ENCODE assay signal across 1 cellular context in the genomic region with DNA sequence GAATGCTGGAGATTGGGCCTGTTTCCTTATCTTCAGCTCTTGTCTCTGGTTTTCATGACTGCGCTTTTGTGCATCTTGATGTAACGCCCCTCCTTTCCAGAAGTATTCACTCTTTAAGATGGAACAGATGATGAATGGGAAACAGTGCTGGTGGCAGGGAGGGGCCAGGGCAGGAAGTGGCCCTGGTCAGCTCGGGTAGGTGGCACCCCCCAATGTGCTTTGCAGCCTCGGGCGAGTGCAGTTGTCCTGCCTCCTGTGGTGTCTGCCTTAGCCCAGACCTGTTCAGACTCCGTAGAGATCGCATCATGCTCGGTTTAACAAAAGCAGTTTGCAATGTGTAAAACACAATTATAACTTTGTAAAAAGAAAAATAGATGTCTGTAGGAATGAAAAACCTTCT.
TF ChIP-seq lines count a peak whose summit lies in the region.

No MANE protein-coding gene starts in this region.

TF ChIP-seq in WTC11, 78 proteins besides CTCF, POLR2A, EP300 and RAD21:
- TF ChIP-seq, protein P1, sequence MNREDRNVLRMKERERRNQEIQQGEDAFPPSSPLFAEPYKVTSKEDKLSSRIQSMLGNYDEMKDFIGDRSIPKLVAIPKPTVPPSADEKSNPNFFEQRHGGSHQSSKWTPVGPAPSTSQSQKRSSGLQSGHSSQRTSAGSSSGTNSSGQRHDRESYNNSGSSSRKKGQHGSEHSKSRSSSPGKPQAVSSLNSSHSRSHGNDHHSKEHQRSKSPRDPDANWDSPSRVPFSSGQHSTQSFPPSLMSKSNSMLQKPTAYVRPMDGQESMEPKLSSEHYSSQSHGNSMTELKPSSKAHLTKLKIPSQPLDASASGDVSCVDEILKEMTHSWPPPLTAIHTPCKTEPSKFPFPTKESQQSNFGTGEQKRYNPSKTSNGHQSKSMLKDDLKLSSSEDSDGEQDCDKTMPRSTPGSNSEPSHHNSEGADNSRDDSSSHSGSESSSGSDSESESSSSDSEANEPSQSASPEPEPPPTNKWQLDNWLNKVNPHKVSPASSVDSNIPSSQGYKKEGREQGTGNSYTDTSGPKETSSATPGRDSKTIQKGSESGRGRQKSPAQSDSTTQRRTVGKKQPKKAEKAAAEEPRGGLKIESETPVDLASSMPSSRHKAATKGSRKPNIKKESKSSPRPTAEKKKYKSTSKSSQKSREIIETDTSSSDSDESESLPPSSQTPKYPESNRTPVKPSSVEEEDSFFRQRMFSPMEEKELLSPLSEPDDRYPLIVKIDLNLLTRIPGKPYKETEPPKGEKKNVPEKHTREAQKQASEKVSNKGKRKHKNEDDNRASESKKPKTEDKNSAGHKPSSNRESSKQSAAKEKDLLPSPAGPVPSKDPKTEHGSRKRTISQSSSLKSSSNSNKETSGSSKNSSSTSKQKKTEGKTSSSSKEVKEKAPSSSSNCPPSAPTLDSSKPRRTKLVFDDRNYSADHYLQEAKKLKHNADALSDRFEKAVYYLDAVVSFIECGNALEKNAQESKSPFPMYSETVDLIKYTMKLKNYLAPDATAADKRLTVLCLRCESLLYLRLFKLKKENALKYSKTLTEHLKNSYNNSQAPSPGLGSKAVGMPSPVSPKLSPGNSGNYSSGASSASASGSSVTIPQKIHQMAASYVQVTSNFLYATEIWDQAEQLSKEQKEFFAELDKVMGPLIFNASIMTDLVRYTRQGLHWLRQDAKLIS (CRISPR knock-in tag; IDR thresholded peaks at IDR 0.05; ENCODE audit: borderline replicate concordance) = no peak
- TF ChIP-seq PRRX2 (CRISPR knock-in tag; IDR thresholded peaks at IDR 0.05) = no peak
- TF ChIP-seq, protein P2, sequence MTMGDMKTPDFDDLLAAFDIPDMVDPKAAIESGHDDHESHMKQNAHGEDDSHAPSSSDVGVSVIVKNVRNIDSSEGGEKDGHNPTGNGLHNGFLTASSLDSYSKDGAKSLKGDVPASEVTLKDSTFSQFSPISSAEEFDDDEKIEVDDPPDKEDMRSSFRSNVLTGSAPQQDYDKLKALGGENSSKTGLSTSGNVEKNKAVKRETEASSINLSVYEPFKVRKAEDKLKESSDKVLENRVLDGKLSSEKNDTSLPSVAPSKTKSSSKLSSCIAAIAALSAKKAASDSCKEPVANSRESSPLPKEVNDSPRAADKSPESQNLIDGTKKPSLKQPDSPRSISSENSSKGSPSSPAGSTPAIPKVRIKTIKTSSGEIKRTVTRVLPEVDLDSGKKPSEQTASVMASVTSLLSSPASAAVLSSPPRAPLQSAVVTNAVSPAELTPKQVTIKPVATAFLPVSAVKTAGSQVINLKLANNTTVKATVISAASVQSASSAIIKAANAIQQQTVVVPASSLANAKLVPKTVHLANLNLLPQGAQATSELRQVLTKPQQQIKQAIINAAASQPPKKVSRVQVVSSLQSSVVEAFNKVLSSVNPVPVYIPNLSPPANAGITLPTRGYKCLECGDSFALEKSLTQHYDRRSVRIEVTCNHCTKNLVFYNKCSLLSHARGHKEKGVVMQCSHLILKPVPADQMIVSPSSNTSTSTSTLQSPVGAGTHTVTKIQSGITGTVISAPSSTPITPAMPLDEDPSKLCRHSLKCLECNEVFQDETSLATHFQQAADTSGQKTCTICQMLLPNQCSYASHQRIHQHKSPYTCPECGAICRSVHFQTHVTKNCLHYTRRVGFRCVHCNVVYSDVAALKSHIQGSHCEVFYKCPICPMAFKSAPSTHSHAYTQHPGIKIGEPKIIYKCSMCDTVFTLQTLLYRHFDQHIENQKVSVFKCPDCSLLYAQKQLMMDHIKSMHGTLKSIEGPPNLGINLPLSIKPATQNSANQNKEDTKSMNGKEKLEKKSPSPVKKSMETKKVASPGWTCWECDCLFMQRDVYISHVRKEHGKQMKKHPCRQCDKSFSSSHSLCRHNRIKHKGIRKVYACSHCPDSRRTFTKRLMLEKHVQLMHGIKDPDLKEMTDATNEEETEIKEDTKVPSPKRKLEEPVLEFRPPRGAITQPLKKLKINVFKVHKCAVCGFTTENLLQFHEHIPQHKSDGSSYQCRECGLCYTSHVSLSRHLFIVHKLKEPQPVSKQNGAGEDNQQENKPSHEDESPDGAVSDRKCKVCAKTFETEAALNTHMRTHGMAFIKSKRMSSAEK (CRISPR knock-in tag; IDR thresholded peaks at IDR 0.05; ENCODE audit: borderline replicate concordance) = no peak
- TF ChIP-seq GTF2I (CRISPR knock-in tag; conservative IDR thresholded peaks at IDR 0.05) = no peak
- TF ChIP-seq, protein P3, sequence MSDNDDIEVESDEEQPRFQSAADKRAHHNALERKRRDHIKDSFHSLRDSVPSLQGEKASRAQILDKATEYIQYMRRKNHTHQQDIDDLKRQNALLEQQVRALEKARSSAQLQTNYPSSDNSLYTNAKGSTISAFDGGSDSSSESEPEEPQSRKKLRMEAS (CRISPR knock-in tag; IDR thresholded peaks at IDR 0.05) = no peak
- TF ChIP-seq CREB1 (CRISPR knock-in tag; IDR thresholded peaks at IDR 0.05) = no peak
- TF ChIP-seq, protein P4, sequence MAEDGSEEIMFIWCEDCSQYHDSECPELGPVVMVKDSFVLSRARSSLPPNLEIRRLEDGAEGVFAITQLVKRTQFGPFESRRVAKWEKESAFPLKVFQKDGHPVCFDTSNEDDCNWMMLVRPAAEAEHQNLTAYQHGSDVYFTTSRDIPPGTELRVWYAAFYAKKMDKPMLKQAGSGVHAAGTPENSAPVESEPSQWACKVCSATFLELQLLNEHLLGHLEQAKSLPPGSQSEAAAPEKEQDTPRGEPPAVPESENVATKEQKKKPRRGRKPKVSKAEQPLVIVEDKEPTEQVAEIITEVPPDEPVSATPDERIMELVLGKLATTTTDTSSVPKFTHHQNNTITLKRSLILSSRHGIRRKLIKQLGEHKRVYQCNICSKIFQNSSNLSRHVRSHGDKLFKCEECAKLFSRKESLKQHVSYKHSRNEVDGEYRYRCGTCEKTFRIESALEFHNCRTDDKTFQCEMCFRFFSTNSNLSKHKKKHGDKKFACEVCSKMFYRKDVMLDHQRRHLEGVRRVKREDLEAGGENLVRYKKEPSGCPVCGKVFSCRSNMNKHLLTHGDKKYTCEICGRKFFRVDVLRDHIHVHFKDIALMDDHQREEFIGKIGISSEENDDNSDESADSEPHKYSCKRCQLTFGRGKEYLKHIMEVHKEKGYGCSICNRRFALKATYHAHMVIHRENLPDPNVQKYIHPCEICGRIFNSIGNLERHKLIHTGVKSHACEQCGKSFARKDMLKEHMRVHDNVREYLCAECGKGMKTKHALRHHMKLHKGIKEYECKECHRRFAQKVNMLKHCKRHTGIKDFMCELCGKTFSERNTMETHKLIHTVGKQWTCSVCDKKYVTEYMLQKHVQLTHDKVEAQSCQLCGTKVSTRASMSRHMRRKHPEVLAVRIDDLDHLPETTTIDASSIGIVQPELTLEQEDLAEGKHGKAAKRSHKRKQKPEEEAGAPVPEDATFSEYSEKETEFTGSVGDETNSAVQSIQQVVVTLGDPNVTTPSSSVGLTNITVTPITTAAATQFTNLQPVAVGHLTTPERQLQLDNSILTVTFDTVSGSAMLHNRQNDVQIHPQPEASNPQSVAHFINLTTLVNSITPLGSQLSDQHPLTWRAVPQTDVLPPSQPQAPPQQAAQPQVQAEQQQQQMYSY (CRISPR knock-in tag; IDR thresholded peaks at IDR 0.05) = no peak
- TF ChIP-seq ATF1 (CRISPR knock-in tag; IDR thresholded peaks at IDR 0.05) = no peak
- no peak for TF ChIP-seq FOXK1 (CRISPR knock-in tag; IDR thresholded peaks at IDR 0.05)
- TF ChIP-seq ZNF423 (CRISPR knock-in tag; IDR thresholded peaks at IDR 0.05) = no peak
- TF ChIP-seq, protein P5, sequence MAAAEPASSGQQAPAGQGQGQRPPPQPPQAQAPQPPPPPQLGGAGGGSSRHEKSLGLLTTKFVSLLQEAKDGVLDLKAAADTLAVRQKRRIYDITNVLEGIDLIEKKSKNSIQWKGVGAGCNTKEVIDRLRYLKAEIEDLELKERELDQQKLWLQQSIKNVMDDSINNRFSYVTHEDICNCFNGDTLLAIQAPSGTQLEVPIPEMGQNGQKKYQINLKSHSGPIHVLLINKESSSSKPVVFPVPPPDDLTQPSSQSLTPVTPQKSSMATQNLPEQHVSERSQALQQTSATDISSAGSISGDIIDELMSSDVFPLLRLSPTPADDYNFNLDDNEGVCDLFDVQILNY (CRISPR knock-in tag; IDR thresholded peaks at IDR 0.05) = no peak
- no peak for TF ChIP-seq ZNF416 (CRISPR knock-in tag; IDR thresholded peaks at IDR 0.05)
- TF ChIP-seq HMGA2 (CRISPR knock-in tag; IDR thresholded peaks at IDR 0.05) = no peak
- TF ChIP-seq ZNF232 (CRISPR knock-in tag; IDR thresholded peaks at IDR 0.05) = no peak
- TF ChIP-seq, protein P6, sequence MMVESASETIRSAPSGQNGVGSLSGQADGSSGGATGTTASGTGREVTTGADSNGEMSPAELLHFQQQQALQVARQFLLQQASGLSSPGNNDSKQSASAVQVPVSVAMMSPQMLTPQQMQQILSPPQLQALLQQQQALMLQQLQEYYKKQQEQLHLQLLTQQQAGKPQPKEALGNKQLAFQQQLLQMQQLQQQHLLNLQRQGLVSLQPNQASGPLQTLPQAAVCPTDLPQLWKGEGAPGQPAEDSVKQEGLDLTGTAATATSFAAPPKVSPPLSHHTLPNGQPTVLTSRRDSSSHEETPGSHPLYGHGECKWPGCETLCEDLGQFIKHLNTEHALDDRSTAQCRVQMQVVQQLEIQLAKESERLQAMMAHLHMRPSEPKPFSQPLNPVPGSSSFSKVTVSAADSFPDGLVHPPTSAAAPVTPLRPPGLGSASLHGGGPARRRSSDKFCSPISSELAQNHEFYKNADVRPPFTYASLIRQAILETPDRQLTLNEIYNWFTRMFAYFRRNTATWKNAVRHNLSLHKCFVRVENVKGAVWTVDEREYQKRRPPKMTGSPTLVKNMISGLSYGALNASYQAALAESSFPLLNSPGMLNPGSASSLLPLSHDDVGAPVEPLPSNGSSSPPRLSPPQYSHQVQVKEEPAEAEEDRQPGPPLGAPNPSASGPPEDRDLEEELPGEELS (CRISPR knock-in tag; IDR thresholded peaks at IDR 0.05) = no peak
- TF ChIP-seq, protein P7, sequence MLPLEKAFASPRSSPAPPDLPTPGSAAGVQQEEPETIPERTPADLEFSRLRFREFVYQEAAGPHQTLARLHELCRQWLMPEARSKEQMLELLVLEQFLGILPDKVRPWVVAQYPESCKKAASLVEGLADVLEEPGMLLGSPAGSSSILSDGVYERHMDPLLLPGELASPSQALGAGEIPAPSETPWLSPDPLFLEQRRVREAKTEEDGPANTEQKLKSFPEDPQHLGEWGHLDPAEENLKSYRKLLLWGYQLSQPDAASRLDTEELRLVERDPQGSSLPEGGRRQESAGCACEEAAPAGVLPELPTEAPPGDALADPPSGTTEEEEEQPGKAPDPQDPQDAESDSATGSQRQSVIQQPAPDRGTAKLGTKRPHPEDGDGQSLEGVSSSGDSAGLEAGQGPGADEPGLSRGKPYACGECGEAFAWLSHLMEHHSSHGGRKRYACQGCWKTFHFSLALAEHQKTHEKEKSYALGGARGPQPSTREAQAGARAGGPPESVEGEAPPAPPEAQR (CRISPR knock-in tag; IDR thresholded peaks at IDR 0.05) = no peak
- TF ChIP-seq, protein P8, sequence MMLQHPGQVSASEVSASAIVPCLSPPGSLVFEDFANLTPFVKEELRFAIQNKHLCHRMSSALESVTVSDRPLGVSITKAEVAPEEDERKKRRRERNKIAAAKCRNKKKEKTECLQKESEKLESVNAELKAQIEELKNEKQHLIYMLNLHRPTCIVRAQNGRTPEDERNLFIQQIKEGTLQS (CRISPR knock-in tag; conservative IDR thresholded peaks at IDR 0.05) = no peak
- TF ChIP-seq, protein P9, sequence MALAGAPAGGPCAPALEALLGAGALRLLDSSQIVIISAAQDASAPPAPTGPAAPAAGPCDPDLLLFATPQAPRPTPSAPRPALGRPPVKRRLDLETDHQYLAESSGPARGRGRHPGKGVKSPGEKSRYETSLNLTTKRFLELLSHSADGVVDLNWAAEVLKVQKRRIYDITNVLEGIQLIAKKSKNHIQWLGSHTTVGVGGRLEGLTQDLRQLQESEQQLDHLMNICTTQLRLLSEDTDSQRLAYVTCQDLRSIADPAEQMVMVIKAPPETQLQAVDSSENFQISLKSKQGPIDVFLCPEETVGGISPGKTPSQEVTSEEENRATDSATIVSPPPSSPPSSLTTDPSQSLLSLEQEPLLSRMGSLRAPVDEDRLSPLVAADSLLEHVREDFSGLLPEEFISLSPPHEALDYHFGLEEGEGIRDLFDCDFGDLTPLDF (CRISPR knock-in tag; IDR thresholded peaks at IDR 0.05) = no peak
